In the genomic region with DNA sequence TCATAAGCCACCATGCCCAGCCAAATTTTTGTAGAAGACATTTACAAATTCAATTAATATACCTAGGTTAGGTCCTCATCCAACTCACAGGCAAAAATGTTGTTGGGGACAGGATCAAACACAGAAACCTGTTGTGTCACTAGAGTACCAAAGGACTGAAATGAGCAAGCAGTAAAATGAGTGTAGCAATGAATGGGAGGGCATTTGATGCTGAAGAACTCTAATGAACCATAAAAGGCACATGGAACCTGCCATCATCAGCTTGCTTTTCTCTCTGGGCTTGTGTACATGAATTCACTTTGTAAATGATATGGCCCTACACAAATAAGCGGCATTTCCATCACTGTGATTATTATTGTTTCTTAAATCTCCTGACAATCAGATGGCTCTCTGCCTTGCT, we compare ENCODE assay signal across 13 cellular contexts. TPM values are rescaled to one million over a fixed set of nuclear protein-coding genes. Genes with fewer than 3 reads are reported as not detected.
DNase-seq lines count a peak whose midpoint lies in the region; ATAC-seq and TF ChIP-seq lines count a peak whose summit lies in the region.
"Had no signal": no experiment of that assay in that cellular context is flagged by ENCODE, and none has a peak within 500 bp of the region (broad histone marks: within the 10 kb centered on the region; RNA-seq: fewer than 3 reads in every experiment).

No MANE protein-coding gene starts in this region.

- H3F3A ChIP-seq in GM23248 (ENCODE audit: insufficient read depth) = peaks cover 28% of the 10 kb centered on the region

- peak overlapping the region; percentile 69 for H2AFZ ChIP-seq in GM23248

- no peaks in the 10 kb centered on the region for H3K27me3 Mint-ChIP-seq in WTC11 (ENCODE audit: low read depth)

- intact Hi-C loops in stomach (cut with DNase I; ENCODE audit: low total_unique reads) = no loop called here

- H3K4me3 ChIP-seq in GM23248 (no peak overlapping the region), lung (no peak overlapping the region), stomach (no peak overlapping the region)

- peaks cover 10% of the 10 kb centered on the region for H3K9me3 Mint-ChIP-seq in WTC11
- H3K9me3 Mint-ChIP-seq in stimulated activated effector memory CD8-positive, alpha-beta T cell treated with anti-CD3 and anti-CD28 coated beads, Interleukin-12 subunit alpha, Interleukin-12 subunit beta, amount 100 ng/mL, for 72 hours = no peaks in the 10 kb centered on the region

- DNase-seq in GM23248 = no peak
- DNase-seq in WTC11 (ENCODE audit: low spot score) = no peak
- no peak for DNase-seq in lung (ENCODE audit: low spot score)
- DNase-seq in stomach = no peak
- no peak for DNase-seq in stimulated activated effector memory CD8-positive, alpha-beta T cell treated with anti-CD3 and anti-CD28 coated beads, Interleukin-12 subunit alpha, Interleukin-12 subunit beta, amount 100 ng/mL, for 72 hours (ENCODE audit: low spot score in 2 of 2)
- no peak for DNase-seq in NCI-H187 (lab: John Stamatoyannopoulos, UW)
- DNase-seq: NCI-H345, PC-3, SW 1271, WERI-Rb-1 had no signal

- H3K4me1 ChIP-seq in GM23248 (ENCODE audit: insufficient read depth) (peaks cover 21% of the 10 kb centered on the region), lung (ENCODE audit: control insufficient read depth in 2 of 2, insufficient read depth in 2 of 2, low read length in 2 of 2) (peaks cover 6 to 32% of the 10 kb centered on the region in 2 donors), stomach (peaks cover 0 to 36% (median 16%) of the 10 kb centered on the region in 4 donors)

- peak overlapping the region; percentile 16; the same call in 1 of the 2 replicates for H3K27ac Mint-ChIP-seq in WTC11
- no peak overlapping the region for H3K27ac Mint-ChIP-seq in stimulated activated effector memory CD8-positive, alpha-beta T cell treated with anti-CD3 and anti-CD28 coated beads, Interleukin-12 subunit alpha, Interleukin-12 subunit beta, amount 100 ng/mL, for 72 hours
- H3K27ac Mint-ChIP-seq: CD14-positive monocyte had no signal

- TF ChIP-seq EP300 in stomach (IDR thresholded peaks at IDR 0.05) = no peak

- H3K4me1 Mint-ChIP-seq in WTC11 = peaks cover 32% of the 10 kb centered on the region
- H3K4me1 Mint-ChIP-seq in stimulated activated effector memory CD8-positive, alpha-beta T cell treated with anti-CD3 and anti-CD28 coated beads, Interleukin-12 subunit alpha, Interleukin-12 subunit beta, amount 100 ng/mL, for 72 hours = peaks cover 11% of the 10 kb centered on the region

- in situ Hi-C loops in GM23248 (cut with MboI) = no loop called here

- H3K36me3 Mint-ChIP-seq in WTC11 = peaks cover 6% of the 10 kb centered on the region; the same call in 1 of the 2 replicates
- H3K36me3 Mint-ChIP-seq in stimulated activated effector memory CD8-positive, alpha-beta T cell treated with anti-CD3 and anti-CD28 coated beads, Interleukin-12 subunit alpha, Interleukin-12 subunit beta, amount 100 ng/mL, for 72 hours = no peaks in the 10 kb centered on the region

- no peaks in the 10 kb centered on the region for H3K9me2 ChIP-seq in GM23248 (ENCODE audit: insufficient read depth)

- H3K27me3 ChIP-seq in GM23248 (replicated peaks; ENCODE audit: insufficient read depth) = no peaks in the 10 kb centered on the region
- no peaks in the 10 kb centered on the region for H3K27me3 ChIP-seq in lung (ENCODE audit: control insufficient read depth, insufficient read depth)
- no peaks in the 10 kb centered on the region for H3K27me3 ChIP-seq in stomach
- H3K27me3 ChIP-seq: neutrophil had no signal

- H3K9ac ChIP-seq in GM23248 = no peak overlapping the region

- H3K36me3 ChIP-seq in GM23248 (ENCODE audit: low read depth) (no peaks in the 10 kb centered on the region), lung (ENCODE audit: control insufficient read depth in 2 of 2, insufficient read depth in 2 of 2, low read length in 2 of 2) (no peaks in the 10 kb centered on the region), stomach (no peaks in the 10 kb centered on the region)
- H3K36me3 ChIP-seq: neutrophil, WERI-Rb-1 had no signal

- ATAC-seq in WTC11 (no peak), lung (ENCODE audit: insufficient read depth, low FRiP score) (no peak), HG03139 (IDR thresholded peaks at IDR 0.05; ENCODE audit: unreplicated experiment) (no peak)
- no peak for ATAC-seq in stimulated activated effector memory CD8-positive, alpha-beta T cell treated with anti-CD3 and anti-CD28 coated beads, Interleukin-12 subunit alpha, Interleukin-12 subunit beta, amount 100 ng/mL, for 72 hours
- ATAC-seq: PC-3 had no signal

- peaks cover 100% of the 10 kb centered on the region for H3K79me2 ChIP-seq in GM23248 (ENCODE audit: insufficient read depth)

- POLR2A ChIA-PET in WTC11 (lab: Charles Lee) = no interaction called here

- H4K20me1 ChIP-seq in GM23248 (ENCODE audit: insufficient read depth) = peaks cover 4% of the 10 kb centered on the region

- no peak for TF ChIP-seq POLR2A in stomach (IDR thresholded peaks at IDR 0.05)

- H3K9me3 ChIP-seq in GM23248 (ENCODE audit: low read depth) (no peaks in the 10 kb centered on the region), lung (ENCODE audit: control insufficient read depth in 2 of 2, insufficient read depth in 1 of 2, low read length in 1 of 2) (no peaks in the 10 kb centered on the region), stomach (peaks cover 0 to under 1% (median 0%) of the 10 kb centered on the region in 4 donors)
- H3K9me3 ChIP-seq: neutrophil had no signal

- TF ChIP-seq CTCF in WTC11 (IDR thresholded peaks at IDR 0.05) = no peak
- no peak for TF ChIP-seq CTCF in lung (IDR thresholded peaks at IDR 0.05; ENCODE audit: control extremely low read depth, extremely low read depth)
- no peak for TF ChIP-seq CTCF in stomach (IDR thresholded peaks at IDR 0.05)

- CTCF ChIA-PET in WTC11 (lab: Charles Lee) = interaction anchor here (1.1 kb wide), 1 partner anchor 268 kb away, joined by 3 read pairs; no protein-coding TSS in a partner anchor

- no peak overlapping the region for H3K4me3 Mint-ChIP-seq in WTC11
- no peak overlapping the region for H3K4me3 Mint-ChIP-seq in stimulated activated effector memory CD8-positive, alpha-beta T cell treated with anti-CD3 and anti-CD28 coated beads, Interleukin-12 subunit alpha, Interleukin-12 subunit beta, amount 100 ng/mL, for 72 hours
- H3K4me3 Mint-ChIP-seq: CD14-positive monocyte had no signal

- 73 to 79% methylated on average over 1 of the region's 1 CpG for WGBS in GM23248 (ENCODE audit: low coverage in 1 of 2, low lambda C conversion rate in 2 of 2, missing lambda C conversion rate in 2 of 2), 2 experiments
- 48 to 65% methylated on average over 1 of the region's 1 CpG for WGBS in lung, 2 donors
- WGBS in stomach, 5 donors = 62 to 87% (median 82%) methylated on average over 1 of the region's 1 CpG

- H3K4me2 ChIP-seq in GM23248 (ENCODE audit: unreplicated experiment) = peak overlapping the region; percentile 94

- H3K27ac ChIP-seq in GM23248 (no peak overlapping the region), lung (ENCODE audit: low read depth in 1 of 2, low read length in 1 of 2) (peak overlapping the region; percentile 33 to 94), stomach (peak overlapping the region in 4 of 5 donors; percentile 55 to 79 (median 72))
- H3K27ac ChIP-seq: neutrophil, WERI-Rb-1 had no signal

TF ChIP-seq in WTC11, 78 proteins besides CTCF, POLR2A, EP300 and RAD21 (continues in another document):
- TF ChIP-seq JAZF1 (CRISPR knock-in tag; IDR thresholded peaks at IDR 0.05) (no peak), GABPB1 (CRISPR knock-in tag; IDR thresholded peaks at IDR 0.05) (no peak), ZNF138 (CRISPR knock-in tag; conservative IDR thresholded peaks at IDR 0.05) (no peak), FOXK1 (CRISPR knock-in tag; IDR thresholded peaks at IDR 0.05) (no peak), PRRX2 (CRISPR knock-in tag; IDR thresholded peaks at IDR 0.05) (no peak)
- TF ChIP-seq, protein P1, sequence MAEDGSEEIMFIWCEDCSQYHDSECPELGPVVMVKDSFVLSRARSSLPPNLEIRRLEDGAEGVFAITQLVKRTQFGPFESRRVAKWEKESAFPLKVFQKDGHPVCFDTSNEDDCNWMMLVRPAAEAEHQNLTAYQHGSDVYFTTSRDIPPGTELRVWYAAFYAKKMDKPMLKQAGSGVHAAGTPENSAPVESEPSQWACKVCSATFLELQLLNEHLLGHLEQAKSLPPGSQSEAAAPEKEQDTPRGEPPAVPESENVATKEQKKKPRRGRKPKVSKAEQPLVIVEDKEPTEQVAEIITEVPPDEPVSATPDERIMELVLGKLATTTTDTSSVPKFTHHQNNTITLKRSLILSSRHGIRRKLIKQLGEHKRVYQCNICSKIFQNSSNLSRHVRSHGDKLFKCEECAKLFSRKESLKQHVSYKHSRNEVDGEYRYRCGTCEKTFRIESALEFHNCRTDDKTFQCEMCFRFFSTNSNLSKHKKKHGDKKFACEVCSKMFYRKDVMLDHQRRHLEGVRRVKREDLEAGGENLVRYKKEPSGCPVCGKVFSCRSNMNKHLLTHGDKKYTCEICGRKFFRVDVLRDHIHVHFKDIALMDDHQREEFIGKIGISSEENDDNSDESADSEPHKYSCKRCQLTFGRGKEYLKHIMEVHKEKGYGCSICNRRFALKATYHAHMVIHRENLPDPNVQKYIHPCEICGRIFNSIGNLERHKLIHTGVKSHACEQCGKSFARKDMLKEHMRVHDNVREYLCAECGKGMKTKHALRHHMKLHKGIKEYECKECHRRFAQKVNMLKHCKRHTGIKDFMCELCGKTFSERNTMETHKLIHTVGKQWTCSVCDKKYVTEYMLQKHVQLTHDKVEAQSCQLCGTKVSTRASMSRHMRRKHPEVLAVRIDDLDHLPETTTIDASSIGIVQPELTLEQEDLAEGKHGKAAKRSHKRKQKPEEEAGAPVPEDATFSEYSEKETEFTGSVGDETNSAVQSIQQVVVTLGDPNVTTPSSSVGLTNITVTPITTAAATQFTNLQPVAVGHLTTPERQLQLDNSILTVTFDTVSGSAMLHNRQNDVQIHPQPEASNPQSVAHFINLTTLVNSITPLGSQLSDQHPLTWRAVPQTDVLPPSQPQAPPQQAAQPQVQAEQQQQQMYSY (CRISPR knock-in tag; IDR thresholded peaks at IDR 0.05) = no peak

RNA-seq across cellular contexts. Expression of gene USP31, which starts 17.8 kb away (rescaled TPM):
- 4.8 and 6.6 TPM in 2 replicates for total RNA-seq in GM23248 (2014; rRNA removed; shearing (Covaris generic))
- polyA plus RNA-seq in GM23248 (2016; fragmentation: Nextera tagmentation; extraction: Ambion mirVana) = 0.85 and 0.88 TPM in 2 replicates
- total RNA-seq in WTC11 (2021) = 13.3 to 17.4 TPM (median 13.7 TPM) in 3 replicates
- total RNA-seq in lung = 10 to 100 TPM; 14.1 to 26.3 TPM
- polyA plus RNA-seq in lung = 1 to 10 TPM; 3.4 to 6.0 TPM
- total RNA-seq in stomach = 10 to 100 TPM in 2 of 5 donors, 1 to 10 TPM in 3; 3.5 to 18.5 (median 9.9) TPM
- polyA plus RNA-seq in stomach = 1 to 10 TPM; 1.7 to 2.8 (median 2.5) TPM

RNA-seq across cellular contexts. Expression of gene SCNN1G, which starts 51.1 kb away (rescaled TPM):
- total RNA-seq in GM23248 (2014; rRNA removed; shearing (Covaris generic)) = not detected in 2 replicates
- polyA plus RNA-seq in GM23248 (2016; fragmentation: Nextera tagmentation; extraction: Ambion mirVana) = not detected in 2 replicates
- total RNA-seq in WTC11 (2021) = 0.78 to 1.3 TPM (median 0.80 TPM) in 3 replicates
- 10 to 100 TPM in 1 of 2 donors, 1 to 10 TPM in 1; 7.3 to 13.4 TPM for total RNA-seq in lung
- polyA plus RNA-seq in lung = 10 to 100 TPM in 1 of 2 donors, 1 to 10 TPM in 1; 9.2 to 16.8 TPM
- total RNA-seq in stomach = 10 to 100 TPM in 3 of 5 donors, 1 to 10 TPM in 2; 3.2 to 20.4 (median 11.3) TPM
- polyA plus RNA-seq in stomach = 1 to 10 TPM; 3.0 to 8.4 (median 3.9) TPM
- polyA plus RNA-seq: CD14-positive monocyte had no signal
